8 cellular contexts compared by ENCODE assay signal in the genomic region with DNA sequence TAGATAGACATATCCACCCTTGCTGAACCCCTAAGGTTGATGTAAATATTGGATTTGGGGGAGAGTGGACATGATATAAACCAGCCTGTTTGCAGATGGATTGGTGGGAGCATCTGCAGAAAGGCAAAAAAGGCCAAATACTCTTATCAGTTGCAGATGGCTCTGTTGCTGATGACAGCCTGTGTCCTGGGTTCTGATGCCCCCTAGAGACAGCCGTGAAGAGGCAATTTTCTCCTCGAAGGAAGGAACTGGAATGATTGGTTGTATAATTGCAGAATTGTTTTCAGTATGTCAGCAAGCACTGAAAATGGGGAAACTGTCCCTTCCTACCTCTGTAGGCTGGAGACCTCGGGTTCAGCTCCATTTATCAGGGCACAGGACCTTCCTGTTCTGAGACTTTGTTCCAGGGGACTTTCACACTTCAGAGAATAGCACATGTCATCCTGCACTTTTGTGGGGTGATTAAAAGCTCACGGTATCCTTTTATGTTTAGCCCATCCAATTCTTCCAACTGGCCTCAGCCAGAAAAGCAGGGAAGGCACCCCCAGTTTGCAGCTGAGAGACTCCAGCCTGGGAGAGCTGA.
DNase-seq lines count a peak whose midpoint lies in the region; ATAC-seq and TF ChIP-seq lines count a peak whose summit lies in the region.

No MANE protein-coding gene starts in this region.

- H3K4me1 ChIP-seq in naive thymus-derived CD4-positive, alpha-beta T cell (ENCODE audit: control insufficient read depth in 2 of 2, insufficient read depth in 2 of 2, low read length in 2 of 2): no peaks in the 10 kb centered on the region

- H3K27ac Mint-ChIP-seq in HFFc6: peak overlapping the region; percentile 79
- no peak overlapping the region for H3K27ac Mint-ChIP-seq in naive thymus-derived CD4-positive, alpha-beta T cell
- no peak overlapping the region for H3K27ac Mint-ChIP-seq in natural killer cell treated with Interleukin-12 subunit alpha and Interleukin-12 subunit beta and Interleukin-15 and Interleukin-18, amount 100 ng/mL, for 72 hours

- peak; percentile 49 for ATAC-seq in naive thymus-derived CD4-positive, alpha-beta T cell
- ATAC-seq in GM21717 (IDR thresholded peaks at IDR 0.05; ENCODE audit: unreplicated experiment): no peak
- no peak for ATAC-seq in natural killer cell treated with Interleukin-12 subunit alpha and Interleukin-12 subunit beta and Interleukin-15 and Interleukin-18, amount 100 ng/mL, for 72 hours

- no peaks in the 10 kb centered on the region for H3K9me3 ChIP-seq in naive thymus-derived CD4-positive, alpha-beta T cell (ENCODE audit: control insufficient read depth in 2 of 3, low read length in 3 of 3)

- H3K36me3 Mint-ChIP-seq in HFFc6 (ENCODE audit: low read depth): peaks cover 37% of the 10 kb centered on the region
- H3K36me3 Mint-ChIP-seq in naive thymus-derived CD4-positive, alpha-beta T cell: peaks cover 2 to 24% (median 10%) of the 10 kb centered on the region in 5 donors
- no peaks in the 10 kb centered on the region for H3K36me3 Mint-ChIP-seq in natural killer cell treated with Interleukin-12 subunit alpha and Interleukin-12 subunit beta and Interleukin-15 and Interleukin-18, amount 100 ng/mL, for 72 hours

- peak overlapping the region; percentile 90 for H3K27ac ChIP-seq in RWPE1
- H3K27ac ChIP-seq in naive thymus-derived CD4-positive, alpha-beta T cell (ENCODE audit: low read depth, low read length): no peak overlapping the region

- H3K9me3 Mint-ChIP-seq in HFFc6: no peaks in the 10 kb centered on the region
- H3K9me3 Mint-ChIP-seq in naive thymus-derived CD4-positive, alpha-beta T cell: no peaks in the 10 kb centered on the region
- H3K9me3 Mint-ChIP-seq in natural killer cell treated with Interleukin-12 subunit alpha and Interleukin-12 subunit beta and Interleukin-15 and Interleukin-18, amount 100 ng/mL, for 72 hours: no peaks in the 10 kb centered on the region

- intact Hi-C loops in naive thymus-derived CD4-positive, alpha-beta T cell (cut with micrococcal nuclease): loop anchor here in 1 of 2 donors (1.0 to 2.0 kb wide), 2 partner anchors 126 to 385 kb away; no protein-coding TSS in a partner anchor

- no peak overlapping the region for H3K4me3 ChIP-seq in epithelial cell of esophagus (ENCODE audit: low read length)
- H3K4me3 ChIP-seq in naive thymus-derived CD4-positive, alpha-beta T cell (ENCODE audit: low read length): no peak overlapping the region

- H3K27me3 Mint-ChIP-seq in HFFc6 (ENCODE audit: insufficient read depth): peaks cover 2% of the 10 kb centered on the region
- H3K27me3 Mint-ChIP-seq in naive thymus-derived CD4-positive, alpha-beta T cell: no peaks in the 10 kb centered on the region
- no peaks in the 10 kb centered on the region for H3K27me3 Mint-ChIP-seq in natural killer cell treated with Interleukin-12 subunit alpha and Interleukin-12 subunit beta and Interleukin-15 and Interleukin-18, amount 100 ng/mL, for 72 hours

- TF ChIP-seq CTCF in HFFc6 (IDR thresholded peaks at IDR 0.05): peak; percentile 78
- peak; percentile 79 for TF ChIP-seq CTCF in RWPE1 (conservative IDR thresholded peaks at IDR 0.05; ENCODE audit: low read depth)
- peak; percentile 77 for TF ChIP-seq CTCF in epithelial cell of esophagus (IDR thresholded peaks at IDR 0.05; ENCODE audit: insufficient read depth, low read depth, low read length, missing control alignments)

- H3K27me3 ChIP-seq in naive thymus-derived CD4-positive, alpha-beta T cell (ENCODE audit: control insufficient read depth in 2 of 2, insufficient read depth in 2 of 2, low read length in 2 of 2): peaks cover 0 to 3% of the 10 kb centered on the region in 2 donors

- 0 out of 2 replicates have a peak overlapping the region, but pooled peaks have one; percentile 11 for H3K4me3 Mint-ChIP-seq in HFFc6
- H3K4me3 Mint-ChIP-seq in naive thymus-derived CD4-positive, alpha-beta T cell: no peak overlapping the region
- H3K4me3 Mint-ChIP-seq in natural killer cell treated with Interleukin-12 subunit alpha and Interleukin-12 subunit beta and Interleukin-15 and Interleukin-18, amount 100 ng/mL, for 72 hours: no peak overlapping the region

- peaks cover 0 to 34% (median 0%) of the 10 kb centered on the region in 3 experiments for H3K36me3 ChIP-seq in naive thymus-derived CD4-positive, alpha-beta T cell (ENCODE audit: control insufficient read depth in 2 of 3, insufficient read depth in 3 of 3, low read length in 3 of 3)

- POLR2A ChIA-PET in RWPE1 (lab: Yijun Ruan, JAX; ENCODE audit: low non-redundant PET): no interaction called here
- POLR2A ChIA-PET in naive thymus-derived CD4-positive, alpha-beta T cell (lab: Charles Lee): interaction anchor here (0.8 kb wide), 1 partner anchor 66 kb away, joined by 3 read pairs; no protein-coding TSS in a partner anchor

- CTCF ChIA-PET in RWPE1 (lab: Yijun Ruan, JAX): interaction anchor here (0.5 to 0.9 kb wide), 7 partner anchors 15 to 385 kb away, joined by 3 to 5 read pairs (median 3); no protein-coding TSS in a partner anchor
- CTCF ChIA-PET in naive thymus-derived CD4-positive, alpha-beta T cell (lab: Charles Lee): interaction anchor here (0.8 to 1.5 kb wide), 2 partner anchors 8 to 42 kb away, joined by 3 read pairs; no protein-coding TSS in a partner anchor

- DNase-seq in COR-L47 (lab: John Stamatoyannopoulos, UW): peak; percentile 32
- peak; percentile 59 for DNase-seq in HFFc6
- DNase-seq in RWPE1 (ENCODE audit: low spot score): peak; percentile 58
- DNase-seq in epithelial cell of esophagus (ENCODE audit: low read depth): peak; percentile 69
- peak in 3 of 9 donors; percentile 7 to 12 (median 10) for DNase-seq in naive thymus-derived CD4-positive, alpha-beta T cell
- DNase-seq in activated CD8-positive, alpha-beta memory T cell treated with anti-CD3 and anti-CD28 coated beads for 24 hours: no peak
- DNase-seq in natural killer cell treated with Interleukin-12 subunit alpha and Interleukin-12 subunit beta and Interleukin-15 and Interleukin-18, amount 100 ng/mL, for 72 hours (ENCODE audit: low spot score): no peak

- H3K4me1 Mint-ChIP-seq in HFFc6 (ENCODE audit: low read depth): peaks cover 78% of the 10 kb centered on the region
- H3K4me1 Mint-ChIP-seq in naive thymus-derived CD4-positive, alpha-beta T cell: peaks cover 4 to 20% (median 10%) of the 10 kb centered on the region in 7 donors
- peaks cover 8 to 12% of the 10 kb centered on the region in 2 donors for H3K4me1 Mint-ChIP-seq in natural killer cell treated with Interleukin-12 subunit alpha and Interleukin-12 subunit beta and Interleukin-15 and Interleukin-18, amount 100 ng/mL, for 72 hours (ENCODE audit: low read depth in 2 of 2)

Comparison
In these comparisons a context has a peak if more than half of its experiments do, and no peak if none do; other contexts are left out.
1. DNase-seq: peak in COR-L47 (single experiment), HFFc6 (single experiment), RWPE1 (single experiment) and epithelial cell of esophagus (single experiment); none in activated CD8-positive, alpha-beta memory T cell treated with anti-CD3 and anti-CD28 coated beads for 24 hours (single experiment) and natural killer cell treated with Interleukin-12 subunit alpha and Interleukin-12 subunit beta and Interleukin-15 and Interleukin-18, amount 100 ng/mL, for 72 hours (single experiment).
2. Peak in every context shown above with its lines, with median percentiles within 50 percentile points of each other: CTCF ChIP-seq.